ENCODE assay signal across 8 cellular contexts in genomic region chr20:8853805-8854338, GRCh38.
DNase-seq lines count a peak whose midpoint lies in the region; ATAC-seq and TF ChIP-seq lines count a peak whose summit lies in the region.

No MANE protein-coding gene starts in this region.

- H3K9me3 ChIP-seq in AG04450 (ENCODE audit: control insufficient read depth, insufficient read depth, low read length): no peaks in the 10 kb centered on the region

- H3K4me1 Mint-ChIP-seq in nephron: peaks cover 22% of the 10 kb centered on the region

- no peak overlapping the region for H3K4me3 Mint-ChIP-seq in nephron

- POLR2A ChIA-PET in AG04450 (lab: Yijun Ruan, JAX): interaction anchor here (0.5 to 1.2 kb wide), 4 partner anchors 215 to 539 kb away, joined by 3 to 5 read pairs (median 4); partner anchors contain the start of gene PLCB4

- H3K9me3 Mint-ChIP-seq in nephron: no peaks in the 10 kb centered on the region

- H3K27me3 ChIP-seq in AG04450 (ENCODE audit: control insufficient read depth, insufficient read depth, low read length): no peaks in the 10 kb centered on the region

- no peak overlapping the region for H3K27ac Mint-ChIP-seq in nephron

- peak overlapping the region; percentile 75 for H3K27ac ChIP-seq in AG04450 (ENCODE audit: low read depth, low read length)

- ATAC-seq in GM18498 (IDR thresholded peaks at IDR 0.05; ENCODE audit: unreplicated experiment) (peak; percentile 88), HG02852 (IDR thresholded peaks at IDR 0.05; ENCODE audit: unreplicated experiment) (peak; percentile 97), SK-N-SH treated with all-trans-retinoic acid at 6 μM for 48 hours (peak; percentile 90)

- DNase-seq in AG04450 (ENCODE audit: low read depth, low spot score) (peak; percentile 64), NCI-H1417 (lab: John Stamatoyannopoulos, UW) (peak; percentile 56 to 90 (median 82)), fibroblast of mammary gland (ENCODE audit: low read depth) (peak; percentile 84), mesenteric fat pad (ENCODE audit: low spot score) (no peak)

- no peaks in the 10 kb centered on the region for H3K36me3 Mint-ChIP-seq in nephron (ENCODE audit: low read depth)

- H3K27me3 Mint-ChIP-seq in nephron (ENCODE audit: low read depth): peaks cover 4% of the 10 kb centered on the region

- TF ChIP-seq CTCF in AG04450 (IDR thresholded peaks at IDR 0.05; ENCODE audit: low read depth, low read length) (peak; percentile 91), fibroblast of mammary gland (conservative IDR thresholded peaks at IDR 0.05; ENCODE audit: control insufficient read depth, insufficient read depth, low read depth, low read length) (peak; percentile 92), nephron (IDR thresholded peaks at IDR 0.05; ENCODE audit: unreplicated experiment in 3 of 3) (peak; percentile 88 to 90 (median 88))

- H3K4me3 ChIP-seq in AG04450 (ENCODE audit: low read depth, low read length) (peak overlapping the region; percentile 36), fibroblast of mammary gland (ENCODE audit: control insufficient read depth, low read depth, low read length) (no peak overlapping the region)

- CTCF ChIA-PET in AG04450 (lab: Charles Lee): interaction anchor here (0.6 to 3.6 kb wide), 115 partner anchors 9 to 1661 kb away, joined by 3 to 55 read pairs (median 5); partner anchors contain the start of gene PLCB4

TF ChIP-seq in SK-N-SH treated with all-trans-retinoic acid at 6 μM for 48 hours, 23 proteins besides CTCF, POLR2A, EP300 and RAD21:
- TF ChIP-seq ESRRG (CRISPR knock-in tag; IDR thresholded peaks at IDR 0.05) (no peak), TOX (CRISPR knock-in tag; IDR thresholded peaks at IDR 0.05; ENCODE audit: borderline replicate concordance) (no peak), ZNF70 (CRISPR knock-in tag; IDR thresholded peaks at IDR 0.05) (no peak), ZNF565 (CRISPR knock-in tag; conservative IDR thresholded peaks at IDR 0.05; ENCODE audit: low read depth) (no peak), CSDC2 (CRISPR knock-in tag; IDR thresholded peaks at IDR 0.05) (no peak), ZNF8 (CRISPR knock-in tag; IDR thresholded peaks at IDR 0.05) (no peak), SNAI2 (CRISPR knock-in tag; IDR thresholded peaks at IDR 0.05) (no peak), ARNTL (CRISPR knock-in tag; IDR thresholded peaks at IDR 0.05; ENCODE audit: borderline replicate concordance, low read depth) (no peak), RARB (CRISPR knock-in tag; IDR thresholded peaks at IDR 0.05) (no peak), OSR1 (CRISPR knock-in tag; IDR thresholded peaks at IDR 0.05) (no peak)
- TF ChIP-seq, protein P1, sequence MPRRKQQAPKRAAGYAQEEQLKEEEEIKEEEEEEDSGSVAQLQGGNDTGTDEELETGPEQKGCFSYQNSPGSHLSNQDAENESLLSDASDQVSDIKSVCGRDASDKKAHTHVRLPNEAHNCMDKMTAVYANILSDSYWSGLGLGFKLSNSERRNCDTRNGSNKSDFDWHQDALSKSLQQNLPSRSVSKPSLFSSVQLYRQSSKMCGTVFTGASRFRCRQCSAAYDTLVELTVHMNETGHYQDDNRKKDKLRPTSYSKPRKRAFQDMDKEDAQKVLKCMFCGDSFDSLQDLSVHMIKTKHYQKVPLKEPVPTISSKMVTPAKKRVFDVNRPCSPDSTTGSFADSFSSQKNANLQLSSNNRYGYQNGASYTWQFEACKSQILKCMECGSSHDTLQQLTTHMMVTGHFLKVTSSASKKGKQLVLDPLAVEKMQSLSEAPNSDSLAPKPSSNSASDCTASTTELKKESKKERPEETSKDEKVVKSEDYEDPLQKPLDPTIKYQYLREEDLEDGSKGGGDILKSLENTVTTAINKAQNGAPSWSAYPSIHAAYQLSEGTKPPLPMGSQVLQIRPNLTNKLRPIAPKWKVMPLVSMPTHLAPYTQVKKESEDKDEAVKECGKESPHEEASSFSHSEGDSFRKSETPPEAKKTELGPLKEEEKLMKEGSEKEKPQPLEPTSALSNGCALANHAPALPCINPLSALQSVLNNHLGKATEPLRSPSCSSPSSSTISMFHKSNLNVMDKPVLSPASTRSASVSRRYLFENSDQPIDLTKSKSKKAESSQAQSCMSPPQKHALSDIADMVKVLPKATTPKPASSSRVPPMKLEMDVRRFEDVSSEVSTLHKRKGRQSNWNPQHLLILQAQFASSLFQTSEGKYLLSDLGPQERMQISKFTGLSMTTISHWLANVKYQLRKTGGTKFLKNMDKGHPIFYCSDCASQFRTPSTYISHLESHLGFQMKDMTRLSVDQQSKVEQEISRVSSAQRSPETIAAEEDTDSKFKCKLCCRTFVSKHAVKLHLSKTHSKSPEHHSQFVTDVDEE (CRISPR knock-in tag; IDR thresholded peaks at IDR 0.05): no peak
- TF ChIP-seq, protein P2, sequence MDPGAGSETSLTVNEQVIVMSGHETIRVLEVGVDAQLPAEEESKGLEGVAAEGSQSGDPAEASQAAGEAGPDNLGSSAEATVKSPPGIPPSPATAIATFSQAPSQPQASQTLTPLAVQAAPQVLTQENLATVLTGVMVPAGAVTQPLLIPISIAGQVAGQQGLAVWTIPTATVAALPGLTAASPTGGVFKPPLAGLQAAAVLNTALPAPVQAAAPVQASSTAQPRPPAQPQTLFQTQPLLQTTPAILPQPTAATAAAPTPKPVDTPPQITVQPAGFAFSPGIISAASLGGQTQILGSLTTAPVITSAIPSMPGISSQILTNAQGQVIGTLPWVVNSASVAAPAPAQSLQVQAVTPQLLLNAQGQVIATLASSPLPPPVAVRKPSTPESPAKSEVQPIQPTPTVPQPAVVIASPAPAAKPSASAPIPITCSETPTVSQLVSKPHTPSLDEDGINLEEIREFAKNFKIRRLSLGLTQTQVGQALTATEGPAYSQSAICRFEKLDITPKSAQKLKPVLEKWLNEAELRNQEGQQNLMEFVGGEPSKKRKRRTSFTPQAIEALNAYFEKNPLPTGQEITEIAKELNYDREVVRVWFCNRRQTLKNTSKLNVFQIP (CRISPR knock-in tag; IDR thresholded peaks at IDR 0.05; ENCODE audit: borderline replicate concordance, low read depth): no peak
TF ChIP-seq in SK-N-SH treated with all-trans-retinoic acid at 6 μM for 48 hours: peak in this region for 0.
